Comparison of ENCODE assay signal across 1 cellular context in genomic region chr4:159292137-159292896, GRCh38.
TF ChIP-seq lines count a peak whose summit lies in the region.

No MANE protein-coding gene starts in this region.

TF ChIP-seq in SK-N-SH treated with all-trans-retinoic acid at 6 μM for 48 hours, 23 proteins besides CTCF, POLR2A, EP300 and RAD21 (continued from another document):
- TF ChIP-seq, protein P1, sequence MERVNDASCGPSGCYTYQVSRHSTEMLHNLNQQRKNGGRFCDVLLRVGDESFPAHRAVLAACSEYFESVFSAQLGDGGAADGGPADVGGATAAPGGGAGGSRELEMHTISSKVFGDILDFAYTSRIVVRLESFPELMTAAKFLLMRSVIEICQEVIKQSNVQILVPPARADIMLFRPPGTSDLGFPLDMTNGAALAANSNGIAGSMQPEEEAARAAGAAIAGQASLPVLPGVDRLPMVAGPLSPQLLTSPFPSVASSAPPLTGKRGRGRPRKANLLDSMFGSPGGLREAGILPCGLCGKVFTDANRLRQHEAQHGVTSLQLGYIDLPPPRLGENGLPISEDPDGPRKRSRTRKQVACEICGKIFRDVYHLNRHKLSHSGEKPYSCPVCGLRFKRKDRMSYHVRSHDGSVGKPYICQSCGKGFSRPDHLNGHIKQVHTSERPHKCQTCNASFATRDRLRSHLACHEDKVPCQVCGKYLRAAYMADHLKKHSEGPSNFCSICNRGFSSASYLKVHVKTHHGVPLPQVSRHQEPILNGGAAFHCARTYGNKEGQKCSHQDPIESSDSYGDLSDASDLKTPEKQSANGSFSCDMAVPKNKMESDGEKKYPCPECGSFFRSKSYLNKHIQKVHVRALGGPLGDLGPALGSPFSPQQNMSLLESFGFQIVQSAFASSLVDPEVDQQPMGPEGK (CRISPR knock-in tag; IDR thresholded peaks at IDR 0.05; ENCODE audit: borderline replicate concordance): no peak
- TF ChIP-seq ZFP3 (CRISPR knock-in tag; IDR thresholded peaks at IDR 0.05): no peak
